Comparison of ENCODE assay signal across 26 cellular contexts in the genomic region with DNA sequence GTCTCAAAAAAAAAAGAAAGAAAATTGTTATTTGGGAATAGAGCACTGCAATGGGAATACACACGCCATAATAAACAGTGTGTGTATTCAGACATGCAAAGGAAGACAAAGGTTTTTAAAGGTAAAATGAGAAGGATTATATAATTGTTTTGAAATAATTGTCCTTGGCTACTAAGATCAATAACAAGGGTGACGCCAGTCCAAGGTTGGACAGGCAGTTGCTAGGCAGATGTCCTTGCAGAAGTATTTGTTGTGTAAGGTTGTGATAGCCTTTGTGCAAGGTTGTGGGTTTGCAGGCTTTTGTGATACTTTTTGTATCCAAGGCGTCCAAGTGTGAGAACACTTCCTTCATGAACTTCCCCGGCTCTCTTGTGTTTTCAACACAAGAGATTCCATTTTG.
"Had no signal": no experiment of that assay in that cellular context is flagged by ENCODE, and none has a peak within 500 bp of the region (broad histone marks: within the 10 kb centered on the region; RNA-seq: fewer than 3 reads in every experiment).

No MANE protein-coding gene starts in this region.

- H3K27me3 ChIP-seq: suprapubic skin, testis, tibial artery, transverse colon, upper lobe of left lung, vagina had no signal

- H2AFZ ChIP-seq: parathyroid adenoma had no signal

- H3K9me3 ChIP-seq: neutrophil, psoas muscle, suprapubic skin, testis, tibial artery, transverse colon, upper lobe of left lung, vagina had no signal

- H3K9ac ChIP-seq: parathyroid adenoma had no signal

- H3K4me3 ChIP-seq: psoas muscle, skin epidermis, smooth muscle cell, spleen, suprapubic skin, testis, tibial artery, transverse colon, upper lobe of left lung, vagina had no signal

- H3K79me2 ChIP-seq: parathyroid adenoma had no signal

- DNase-seq: naive B cell; naive thymus-derived CD8-positive, alpha-beta T cell; nephron progenitor cell; psoas muscle; spleen; stimulated activated CD4-positive, alpha-beta T cell treated with anti-CD3 and anti-CD28 coated beads, Interleukin-12 subunit alpha, Interleukin-12 subunit beta, amount 100 ng/mL, for 4 hours; stimulated activated CD4-positive, alpha-beta T cell treated with anti-CD3 and anti-CD28 coated beads, Interleukin-1b, Interleukin-23, amount 100 ng/mL, for 48 hours; stimulated activated CD4-positive, alpha-beta T cell treated with anti-CD3 and anti-CD28 coated beads, Interleukin-4, amount 100 ng/mL, for 1 hour; stimulated activated CD4-positive, alpha-beta T cell treated with anti-CD3 and anti-CD28 coated beads, Interleukin-4, amount 100 ng/mL, for 4 hours; stimulated activated CD8-positive, alpha-beta memory T cell treated with anti-CD3 and anti-CD28 coated beads, Interleukin-4, amount 100 ng/mL, for 48 hours; stimulated activated naive CD8-positive, alpha-beta T cell treated with anti-CD3 and anti-CD28 coated beads, Interleukin-15, amount 100 ng/mL, for 72 hours; stimulated activated naive CD8-positive, alpha-beta T cell treated with anti-CD3 and anti-CD28 coated beads, Interleukin-15, Interleukin-2, amounts not matched to agents 100 U/mL and 50 U/mL, for 24 hours; testis; tibial artery; transverse colon; upper lobe of left lung had no signal

- H3K27ac ChIP-seq: neutrophil, parathyroid adenoma, psoas muscle, skin epidermis, suprapubic skin, testis, tibial artery, transverse colon, upper lobe of left lung, vagina had no signal

- H3K36me3 ChIP-seq: suprapubic skin, transverse colon, upper lobe of left lung, vagina had no signal

- ATAC-seq: naive thymus-derived CD8-positive, alpha-beta T cell; natural killer cell treated with Interleukin-12 subunit alpha and Interleukin-12 subunit beta and Interleukin-15 and Interleukin-18, amount 100 ng/mL, for 72 hours; psoas muscle; sciatic nerve; stimulated activated memory B cell treated with anti-CD40 and anti-IgM and Interleukin-4, amounts not matched to agents 10 μg/mL and 1 μg/mL and 100 μg/mL, for 72 hours; stimulated activated naive CD8-positive, alpha-beta T cell treated with anti-CD3 and anti-CD28 coated beads, Interleukin-15, amount 100 ng/mL, for 72 hours; stimulated activated naive CD8-positive, alpha-beta T cell treated with anti-CD3 and anti-CD28 coated beads, Interleukin-15, Interleukin-2, amounts not matched to agents 100 U/mL and 50 U/mL, for 24 hours had no signal

- FAIRE-seq: urothelium cell line had no signal

- H3K4me2 ChIP-seq: smooth muscle cell had no signal
